In the genomic region with DNA sequence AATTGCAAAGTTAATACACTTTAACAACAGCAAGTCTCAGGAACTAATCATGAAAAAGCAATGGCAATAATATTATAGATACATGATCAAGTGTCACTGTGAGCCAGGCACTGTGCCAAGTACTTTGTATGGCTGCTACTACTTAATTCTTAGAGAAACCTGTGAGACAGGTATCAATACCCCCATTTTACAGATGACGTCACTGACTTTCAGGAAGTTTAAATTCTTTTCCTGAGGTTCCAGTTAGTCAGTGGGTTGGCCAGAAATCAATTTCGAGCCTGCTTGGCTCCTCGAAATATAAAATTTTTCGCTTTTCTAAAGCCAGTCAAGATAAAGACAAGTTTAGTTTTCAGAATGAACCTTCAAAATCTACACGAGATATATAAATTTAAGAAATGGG, we compare ENCODE assay signal across 17 cellular contexts.
DNase-seq lines count a peak whose midpoint lies in the region; ATAC-seq and TF ChIP-seq lines count a peak whose summit lies in the region.
"Had no signal": no experiment of that assay in that cellular context is flagged by ENCODE, and none has a peak within 500 bp of the region (broad histone marks: within the 10 kb centered on the region; RNA-seq: fewer than 3 reads in every experiment).

No MANE protein-coding gene starts in this region.

- no peaks in the 10 kb centered on the region for H3K9me2 ChIP-seq in PC-3 (replicated peaks; ENCODE audit: low read length)

- H3K79me1 ChIP-seq in mesenchymal stem cell (replicated peaks; ENCODE audit: low read length, poor library complexity, severe bottlenecking) (no peaks in the 10 kb centered on the region), trophoblast cell (ENCODE audit: low read length) (no peaks in the 10 kb centered on the region)

- H3K18ac ChIP-seq in mesenchymal stem cell (ENCODE audit: low read depth in 1 of 2, low read length in 2 of 2) (no peak overlapping the region), trophoblast cell (ENCODE audit: low read length) (no peak overlapping the region)

- H3K9ac ChIP-seq in PC-3 (ENCODE audit: low read length) = no peak overlapping the region
- peak overlapping the region; percentile 67 for H3K9ac ChIP-seq in mesenchymal stem cell (ENCODE audit: low read length)
- no peak overlapping the region for H3K9ac ChIP-seq in endodermal cell (ENCODE audit: extremely low read depth, low read length, poor library complexity, severe bottlenecking)
- no peak overlapping the region for H3K9ac ChIP-seq in trophoblast cell (ENCODE audit: low read length)
- H3K9ac ChIP-seq: BLaER1 treated with 17β-estradiol and CSF1 and Interleukin-3, amounts not matched to agents 10 nM and 100 nM had no signal

- TF ChIP-seq CTCF in Calu3 (IDR thresholded peaks at IDR 0.05; ENCODE audit: unreplicated experiment) (no peak), PC-3 (conservative IDR thresholded peaks at IDR 0.05; ENCODE audit: low read depth, low read length) (no peak), endodermal cell (conservative IDR thresholded peaks at IDR 0.05) (no peak), A673 (conservative IDR thresholded peaks at IDR 0.05; ENCODE audit: low read depth, low read length) (no peak)

- H4K91ac ChIP-seq in mesenchymal stem cell (ENCODE audit: low read length) (no peak overlapping the region), trophoblast cell (ENCODE audit: low read depth, low read length) (no peak overlapping the region)

- BruUV-seq in Calu3 (replicated peaks; lab: Mats Ljungman, UMichigan) (no TSS peak), PC-3 (replicated peaks; lab: Mats Ljungman, UMichigan) (no TSS peak), A673 (replicated peaks; lab: Mats Ljungman, UMichigan) (no TSS peak)

- no peak overlapping the region for H2BK120ac ChIP-seq in mesenchymal stem cell (ENCODE audit: low read depth, low read length)
- H2BK120ac ChIP-seq in trophoblast cell (ENCODE audit: insufficient read depth, low read length, poor library complexity) = no peak overlapping the region

- DNase-seq in Calu3 (no peak), NCI-H69 (lab: John Stamatoyannopoulos, UW) (peak; percentile 18), PC-3 (peak; percentile 26), mesenchymal stem cell (no peak), endodermal cell (no peak), A673 (ENCODE audit: low spot score) (no peak), trophoblast cell (no peak)
- DNase-seq: 8988T, DMS 273 treated with DMSO at 0.1 percent for 48 hours, DMS79 had no signal

- H3K4ac ChIP-seq in mesenchymal stem cell (ENCODE audit: low read depth in 1 of 2, low read length in 2 of 2) (no peak overlapping the region), trophoblast cell (ENCODE audit: low read depth, low read length) (no peak overlapping the region)

- ATAC-seq in PC-3 = no peak
- ATAC-seq: CD8-positive, alpha-beta T cell had no signal

- intact Hi-C loops in Calu3 (cut with micrococcal nuclease; ENCODE audit: unreplicated experiment) (loop anchor here (1.0 to 10.0 kb wide), 5 partner anchors 285 to 1551 kb away; no protein-coding TSS in a partner anchor), PC-3 (cut with micrococcal nuclease) (loop anchor here (1.0 to 5.0 kb wide), 6 partner anchors 133 to 1553 kb away; no protein-coding TSS in a partner anchor), A673 (cut with micrococcal nuclease; ENCODE audit: unreplicated experiment) (loop anchor here (2.0 to 10.0 kb wide), 7 partner anchors 285 to 1641 kb away; no protein-coding TSS in a partner anchor)

- no peak overlapping the region for H4K12ac ChIP-seq in trophoblast cell (ENCODE audit: low read depth, low read length)

- H3K4me1 Mint-ChIP-seq in Calu3 (ENCODE audit: low read depth, unreplicated experiment) = peaks cover 9% of the 10 kb centered on the region
- H3K4me1 Mint-ChIP-seq in endodermal cell = peaks cover 8% of the 10 kb centered on the region
- H3K4me1 Mint-ChIP-seq: B cell had no signal

- H3K27ac Mint-ChIP-seq in Calu3 (ENCODE audit: unreplicated experiment) = peak overlapping the region; percentile 57
- H3K27ac Mint-ChIP-seq in endodermal cell = no peak overlapping the region
- H3K27ac Mint-ChIP-seq: B cell; CD4-positive, alpha-beta T cell; CD8-positive, alpha-beta T cell had no signal

- H3K79me2 ChIP-seq in PC-3 (ENCODE audit: low read length) (no peaks in the 10 kb centered on the region), trophoblast cell (ENCODE audit: control insufficient read depth, insufficient read depth, low read length, poor library complexity) (no peaks in the 10 kb centered on the region)

- H3K4me3 ChIP-seq in PC-3 (ENCODE audit: low read length) = no peak overlapping the region
- H3K4me3 ChIP-seq in mesenchymal stem cell (ENCODE audit: insufficient read depth in 1 of 2, low read depth in 1 of 2, low read length in 2 of 2) = no peak overlapping the region
- H3K4me3 ChIP-seq in endodermal cell (ENCODE audit: low read length) = no peak overlapping the region
- no peak overlapping the region for H3K4me3 ChIP-seq in A673 (ENCODE audit: low read depth, low read length, poor library complexity, severe bottlenecking)
- H3K4me3 ChIP-seq in trophoblast cell (ENCODE audit: low read depth, low read length) = no peak overlapping the region
- H3K4me3 ChIP-seq: BLaER1 treated with 17β-estradiol and CSF1 and Interleukin-3, amounts not matched to agents 10 nM and 100 nM; GM12878 had no signal

- peaks cover 13% of the 10 kb centered on the region for H3K4me1 ChIP-seq in PC-3 (ENCODE audit: insufficient read depth, low read length)
- peaks cover 14% of the 10 kb centered on the region for H3K4me1 ChIP-seq in mesenchymal stem cell (ENCODE audit: control insufficient read depth, insufficient read depth, low read depth, low read length)
- no peaks in the 10 kb centered on the region for H3K4me1 ChIP-seq in endodermal cell (ENCODE audit: control insufficient read depth, insufficient read depth, low read length)
- no peaks in the 10 kb centered on the region for H3K4me1 ChIP-seq in A673 (ENCODE audit: insufficient read depth, low read length, poor library complexity, severe bottlenecking)
- no peaks in the 10 kb centered on the region for H3K4me1 ChIP-seq in trophoblast cell (ENCODE audit: control insufficient read depth in 1 of 2, insufficient read depth in 2 of 2, low read length in 2 of 2)
- H3K4me1 ChIP-seq: BLaER1 treated with 17β-estradiol and CSF1 and Interleukin-3, amounts not matched to agents 10 nM and 100 nM; Caco-2 had no signal

- H3K4me3 Mint-ChIP-seq in Calu3 (ENCODE audit: low read depth, unreplicated experiment) (no peak overlapping the region), endodermal cell (no peak overlapping the region)
- H3K4me3 Mint-ChIP-seq: B cell; CD4-positive, alpha-beta T cell; CD8-positive, alpha-beta T cell had no signal

- H2AFZ ChIP-seq in PC-3 (ENCODE audit: low read length) (no peak overlapping the region), mesenchymal stem cell (ENCODE audit: low read depth, low read length) (no peak overlapping the region), trophoblast cell (ENCODE audit: insufficient read depth, low read length, poor library complexity) (no peak overlapping the region)

- CTCF ChIA-PET in Calu3 (lab: Charles Lee) = interaction anchor here (1.0 kb wide), 1 partner anchor 285 kb away, joined by 4 read pairs; no protein-coding TSS in a partner anchor
- CTCF ChIA-PET in PC-3 (lab: Charles Lee) = no interaction called here
- CTCF ChIA-PET in A673 (lab: Charles Lee) = interaction anchor here (1.4 kb wide), 1 partner anchor 285 kb away, joined by 7 read pairs; no protein-coding TSS in a partner anchor

- no peaks in the 10 kb centered on the region for H3F3A ChIP-seq in PC-3 (ENCODE audit: low read length, unreplicated experiment)

- H2BK5ac ChIP-seq in mesenchymal stem cell (ENCODE audit: low read depth, low read length, poor library complexity, severe bottlenecking) (no peak overlapping the region), trophoblast cell (ENCODE audit: low read depth, low read length, poor library complexity) (no peak overlapping the region)

- H3K36me3 Mint-ChIP-seq in Calu3 (ENCODE audit: insufficient read depth, unreplicated experiment) (peaks cover 14% of the 10 kb centered on the region), endodermal cell (ENCODE audit: low read depth) (no peaks in the 10 kb centered on the region)
- H3K36me3 Mint-ChIP-seq: CD8-positive, alpha-beta T cell had no signal

- H3K23ac ChIP-seq in mesenchymal stem cell (ENCODE audit: low read length in 2 of 2) (no peak overlapping the region), trophoblast cell (ENCODE audit: low read length) (no peak overlapping the region)

- no peak overlapping the region for H3K27ac ChIP-seq in PC-3 (ENCODE audit: low read length)
- no peak overlapping the region for H3K27ac ChIP-seq in mesenchymal stem cell (ENCODE audit: low read length, poor library complexity, severe bottlenecking)
- H3K27ac ChIP-seq in endodermal cell (ENCODE audit: low read depth, low read length) = no peak overlapping the region
- no peak overlapping the region for H3K27ac ChIP-seq in A673 (ENCODE audit: low read depth, low read length, poor library complexity, severe bottlenecking)
- H3K27ac ChIP-seq in trophoblast cell (ENCODE audit: low read depth, low read length) = no peak overlapping the region
- H3K27ac ChIP-seq: BLaER1 treated with 17β-estradiol and CSF1 and Interleukin-3, amounts not matched to agents 10 nM and 100 nM; C4-2B had no signal

- no peaks in the 10 kb centered on the region for H4K20me1 ChIP-seq in PC-3 (ENCODE audit: low read length)
- H4K20me1 ChIP-seq: BLaER1 treated with 17β-estradiol and CSF1 and Interleukin-3, amounts not matched to agents 10 nM and 100 nM had no signal

- H3K14ac ChIP-seq in mesenchymal stem cell (ENCODE audit: low read length in 2 of 2) = no peak overlapping the region
- no peak overlapping the region for H3K14ac ChIP-seq in trophoblast cell (ENCODE audit: low read length)

- POLR2A ChIA-PET in PC-3 (lab: Charles Lee; ENCODE audit: unreplicated experiment) (no interaction called here), A673 (lab: Charles Lee; ENCODE audit: low non-redundant PET) (no interaction called here)

- H3K4me2 ChIP-seq in PC-3 (ENCODE audit: low read length) (peak overlapping the region; percentile 27; the same call in 1 of the 2 replicates), mesenchymal stem cell (ENCODE audit: low read length, poor library complexity, severe bottlenecking) (no peak overlapping the region), trophoblast cell (ENCODE audit: low read length) (no peak overlapping the region)
- H3K4me2 ChIP-seq: BLaER1 treated with 17β-estradiol and CSF1 and Interleukin-3, amounts not matched to agents 10 nM and 100 nM had no signal

- H2BK12ac ChIP-seq in mesenchymal stem cell (ENCODE audit: low read length in 2 of 2) (no peak overlapping the region), trophoblast cell (ENCODE audit: low read length) (no peak overlapping the region)

- H3K27me3 Mint-ChIP-seq in Calu3 (ENCODE audit: unreplicated experiment) (no peaks in the 10 kb centered on the region), endodermal cell (ENCODE audit: insufficient read depth) (peaks cover 3% of the 10 kb centered on the region)
- H3K27me3 Mint-ChIP-seq: B cell had no signal

- H3K9me3 Mint-ChIP-seq in Calu3 (ENCODE audit: low read depth, unreplicated experiment) = no peaks in the 10 kb centered on the region
- H3K9me3 Mint-ChIP-seq in endodermal cell = no peaks in the 10 kb centered on the region
- H3K9me3 Mint-ChIP-seq: CD4-positive, alpha-beta T cell; CD8-positive, alpha-beta T cell had no signal

- 90% methylated on average over 2 of the region's 5 CpGs for WGBS in mesenchymal stem cell
- 87 to 95% methylated on average over 4 to 5 of the region's 5 CpGs for WGBS in endodermal cell (ENCODE audit: insufficient coverage in 1 of 2, insufficient read length in 1 of 2), 2 experiments
- no CpG with 5 or more reads among the region's 5 CpGs for WGBS in trophoblast cell (ENCODE audit: extremely low coverage, insufficient coverage, insufficient read length)

- H2AK5ac ChIP-seq in mesenchymal stem cell (ENCODE audit: low read length, severe bottlenecking) (no peak overlapping the region), trophoblast cell (ENCODE audit: low read length) (no peak overlapping the region)

- H4K8ac ChIP-seq in mesenchymal stem cell (ENCODE audit: low read length) = no peak overlapping the region
- H4K8ac ChIP-seq in trophoblast cell (ENCODE audit: low read depth, low read length) = no peak overlapping the region

- no peaks in the 10 kb centered on the region for H3K27me3 ChIP-seq in PC-3 (ENCODE audit: low read length)
- H3K27me3 ChIP-seq in mesenchymal stem cell (ENCODE audit: control insufficient read depth in 1 of 2, insufficient read depth in 1 of 2, low read length in 2 of 2) = no peaks in the 10 kb centered on the region
- no peaks in the 10 kb centered on the region for H3K27me3 ChIP-seq in endodermal cell (ENCODE audit: control insufficient read depth, insufficient read depth, low read length, poor library complexity, severe bottlenecking)
- H3K27me3 ChIP-seq in A673 (replicated peaks; ENCODE audit: insufficient read depth, low read depth, low read length, poor library complexity) = no peaks in the 10 kb centered on the region
- H3K27me3 ChIP-seq in trophoblast cell (ENCODE audit: insufficient read depth, low read length) = no peaks in the 10 kb centered on the region
- H3K27me3 ChIP-seq: BLaER1 treated with 17β-estradiol and CSF1 and Interleukin-3, amounts not matched to agents 10 nM and 100 nM had no signal

- H3K9me3 ChIP-seq in PC-3 (ENCODE audit: low read length) (no peaks in the 10 kb centered on the region), mesenchymal stem cell (ENCODE audit: control insufficient read depth, low read length) (no peaks in the 10 kb centered on the region), endodermal cell (ENCODE audit: control insufficient read depth, low read length) (no peaks in the 10 kb centered on the region), A673 (ENCODE audit: low read depth, low read length, poor library complexity, severe bottlenecking) (no peaks in the 10 kb centered on the region), trophoblast cell (ENCODE audit: insufficient read depth, low read depth, low read length) (peaks cover 2% of the 10 kb centered on the region)
- H3K9me3 ChIP-seq: BLaER1 treated with 17β-estradiol and CSF1 and Interleukin-3, amounts not matched to agents 10 nM and 100 nM; Caco-2 had no signal

- no peak overlapping the region for H2BK15ac ChIP-seq in mesenchymal stem cell (ENCODE audit: low read depth, poor library complexity, severe bottlenecking)

- no peaks in the 10 kb centered on the region for H3K36me3 ChIP-seq in PC-3 (ENCODE audit: low read depth, low read length)
- H3K36me3 ChIP-seq in mesenchymal stem cell (ENCODE audit: control insufficient read depth in 1 of 2, insufficient read depth in 2 of 2, low read depth in 1 of 2, low read length in 2 of 2) = no peaks in the 10 kb centered on the region
- H3K36me3 ChIP-seq in endodermal cell (ENCODE audit: control insufficient read depth, insufficient read depth, low read length) = no peaks in the 10 kb centered on the region
- H3K36me3 ChIP-seq in A673 (ENCODE audit: insufficient read depth, low read length, poor library complexity, severe bottlenecking) = no peaks in the 10 kb centered on the region
- no peaks in the 10 kb centered on the region for H3K36me3 ChIP-seq in trophoblast cell (ENCODE audit: control insufficient read depth in 1 of 2, insufficient read depth in 2 of 2, low read length in 2 of 2)
- H3K36me3 ChIP-seq: BLaER1 treated with 17β-estradiol and CSF1 and Interleukin-3, amounts not matched to agents 10 nM and 100 nM had no signal

Comparison
In these comparisons a context has a peak if more than half of its experiments do, and no peak if none do; other contexts are left out.
1. DNase-seq: peak in NCI-H69 (single experiment) and PC-3 (single experiment); none in Calu3 (single experiment), mesenchymal stem cell (single experiment), endodermal cell (single experiment), A673 (single experiment) and trophoblast cell (0 of 2).